In the genomic region with DNA sequence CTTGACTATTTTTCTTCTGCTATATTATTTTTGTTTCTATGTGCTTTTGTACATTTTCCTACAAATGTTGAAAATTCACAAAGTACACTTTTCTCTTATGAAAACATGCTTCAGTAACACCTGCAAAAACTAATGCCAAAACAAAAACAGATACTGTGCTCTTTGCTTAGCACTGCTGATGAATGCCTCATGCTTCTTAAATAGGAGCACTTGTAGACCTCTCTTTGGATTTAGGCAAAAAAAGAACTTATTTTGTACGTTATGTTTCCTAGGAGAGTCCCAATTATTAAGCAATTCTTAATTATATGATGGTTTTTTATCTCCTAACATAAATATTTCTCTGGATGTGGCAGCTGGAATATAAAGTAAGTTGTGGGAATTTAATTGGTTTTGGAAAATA, we compare ENCODE assay signal across 17 cellular contexts.
A peak's percentile ranks its signal among the peaks of the same experiment; 100 is the strongest.
DNase-seq lines count a peak whose midpoint lies in the region; ATAC-seq and TF ChIP-seq lines count a peak whose summit lies in the region.
"Had no signal": no experiment of that assay in that cellular context is flagged by ENCODE, and none has a peak within 500 bp of the region (broad histone marks: within the 10 kb centered on the region; RNA-seq: fewer than 3 reads in every experiment).

No MANE protein-coding gene starts in this region.

- TF ChIP-seq CTCF in PC-3 (conservative IDR thresholded peaks at IDR 0.05; ENCODE audit: low read depth, low read length) (no peak), esophagus squamous epithelium (IDR thresholded peaks at IDR 0.05) (no peak), osteoblast (IDR thresholded peaks at IDR 0.05; ENCODE audit: extremely low read depth, low read depth, low read length) (no peak), sigmoid colon (IDR thresholded peaks at IDR 0.05) (no peak)

- POLR2A ChIA-PET in PC-3 (lab: Charles Lee; ENCODE audit: unreplicated experiment), result no interaction called here

- CTCF ChIA-PET in PC-3 (lab: Charles Lee), result no interaction called here

- H3K4me2 ChIP-seq in PC-3 (ENCODE audit: low read length) (no peak overlapping the region), osteoblast (ENCODE audit: insufficient read depth, low read length) (no peak overlapping the region)

- H4K20me1 ChIP-seq in PC-3 (ENCODE audit: low read length), result no peaks in the 10 kb centered on the region
- H4K20me1 ChIP-seq in osteoblast (ENCODE audit: insufficient read depth, low read length), result no peaks in the 10 kb centered on the region

- H3K27me3 ChIP-seq in ACC112 (ENCODE audit: insufficient read depth, low read length) (no peaks in the 10 kb centered on the region), PC-3 (ENCODE audit: low read length) (no peaks in the 10 kb centered on the region), esophagus squamous epithelium (no peaks in the 10 kb centered on the region), osteoblast (ENCODE audit: insufficient read depth, low read length) (no peaks in the 10 kb centered on the region), sigmoid colon (no peaks in the 10 kb centered on the region)
- H3K27me3 ChIP-seq: Peyer's patch, SJSA1 had no signal

- H3K4me3 ChIP-seq in ACC112 (ENCODE audit: low read depth, low read length) (no peak overlapping the region), PC-3 (ENCODE audit: low read length) (no peak overlapping the region), esophagus squamous epithelium (no peak overlapping the region), osteoblast (ENCODE audit: insufficient read depth, low read length) (no peak overlapping the region), sigmoid colon (no peak overlapping the region)
- H3K4me3 ChIP-seq: Peyer's patch, SJSA1 had no signal

- BruUV-seq in PC-3 (replicated peaks; lab: Mats Ljungman, UMichigan), result no TSS peak

- H2AFZ ChIP-seq in ACC112 (ENCODE audit: low read length, unreplicated experiment) (no peak overlapping the region), PC-3 (ENCODE audit: low read length) (no peak overlapping the region), osteoblast (ENCODE audit: low read length) (no peak overlapping the region)

- H3K4me1 ChIP-seq in ACC112 (ENCODE audit: control insufficient read depth, insufficient read depth, low read length, unreplicated experiment) (peaks cover 28% of the 10 kb centered on the region), PC-3 (ENCODE audit: insufficient read depth, low read length) (peaks cover 18% of the 10 kb centered on the region), esophagus squamous epithelium (peaks cover 0 to 27% (median 4%) of the 10 kb centered on the region in 3 donors), osteoblast (ENCODE audit: insufficient read depth, low read length) (peaks cover 31% of the 10 kb centered on the region), sigmoid colon (peaks cover 0 to 9% (median 2%) of the 10 kb centered on the region in 4 donors)
- H3K4me1 ChIP-seq: Peyer's patch had no signal

- intact Hi-C loops in PC-3 (cut with micrococcal nuclease) (loop anchor here (1.0 kb wide), 1 partner anchor 8 kb away; no protein-coding TSS in a partner anchor), esophagus squamous epithelium (cut with DNase I) (no loop called here), sigmoid colon (cut with DNase I) (no loop called here)

- no peaks in the 10 kb centered on the region for H3K36me3 ChIP-seq in ACC112 (ENCODE audit: insufficient read depth, low read length)
- H3K36me3 ChIP-seq in PC-3 (ENCODE audit: low read depth, low read length), result no peaks in the 10 kb centered on the region
- H3K36me3 ChIP-seq in esophagus squamous epithelium, result no peaks in the 10 kb centered on the region
- H3K36me3 ChIP-seq in osteoblast (ENCODE audit: insufficient read depth, low read length), result no peaks in the 10 kb centered on the region
- no peaks in the 10 kb centered on the region for H3K36me3 ChIP-seq in sigmoid colon
- H3K36me3 ChIP-seq: Peyer's patch, SJSA1 had no signal

- TF ChIP-seq POLR2A in esophagus squamous epithelium (IDR thresholded peaks at IDR 0.05), result no peak
- TF ChIP-seq POLR2A in sigmoid colon (IDR thresholded peaks at IDR 0.05), result no peak

- peak; percentile 27; the same call in 1 of the 2 replicates for ATAC-seq in PC-3
- ATAC-seq: Right ventricle myocardium inferior had no signal

- H3K27ac ChIP-seq in ACC112 (ENCODE audit: low read depth, low read length) (0 out of 2 replicates have a peak overlapping the region, but pooled peaks have one; percentile 34), PC-3 (ENCODE audit: low read length) (peak overlapping the region; percentile 10), esophagus squamous epithelium (peak overlapping the region in 3 of 4 donors; percentile 27 to 78 (median 52)), osteoblast (ENCODE audit: low read depth, low read length) (peak overlapping the region; percentile 83), sigmoid colon (no peak overlapping the region)
- H3K27ac ChIP-seq: Peyer's patch, SJSA1 had no signal

- H3K9me3 ChIP-seq in PC-3 (ENCODE audit: low read length) (no peaks in the 10 kb centered on the region), esophagus squamous epithelium (no peaks in the 10 kb centered on the region), osteoblast (ENCODE audit: low read depth, low read length) (no peaks in the 10 kb centered on the region), sigmoid colon (no peaks in the 10 kb centered on the region)
- H3K9me3 ChIP-seq: Peyer's patch, SJSA1 had no signal

- no peak overlapping the region for H3K9ac ChIP-seq in PC-3 (ENCODE audit: low read length)

- 18 to 33% methylated on average over 1 of the region's 1 CpG for WGBS in esophagus squamous epithelium, 2 donors
- 66 to 69% methylated on average over 1 of the region's 1 CpG for WGBS in sigmoid colon, 2 donors

- no peak for DNase-seq in PC-3
- DNase-seq in esophagus squamous epithelium (lab: John Stamatoyannopoulos, UW), result no peak
- no peak for DNase-seq in osteoblast (ENCODE audit: insufficient read length, low spot score, missing footprints)
- no peak for DNase-seq in sigmoid colon
- DNase-seq in NOMO-1 (lab: John Stamatoyannopoulos, UW; ENCODE audit: unreplicated experiment in 2 of 2), result no peak
- no peak for DNase-seq in NCI-H510A treated with DMSO at 0.1 percent for 48 hours (lab: John Stamatoyannopoulos, UW)
- no peak for DNase-seq in NCI-H446 (lab: John Stamatoyannopoulos, UW)
- DNase-seq: DMS53, GDM1, Karpas-422, NCI-H187, NCI-H2107, NCI-H748 treated with DMSO at 0.1 percent for 48 hours, Peyer's patch had no signal

- no peaks in the 10 kb centered on the region for H3K9me2 ChIP-seq in PC-3 (replicated peaks; ENCODE audit: low read length)

- H3K79me2 ChIP-seq in ACC112 (ENCODE audit: control insufficient read depth, insufficient read depth, low read length, unreplicated experiment) (no peaks in the 10 kb centered on the region), PC-3 (ENCODE audit: low read length) (no peaks in the 10 kb centered on the region), osteoblast (ENCODE audit: insufficient read depth, low read length) (no peaks in the 10 kb centered on the region)

- no peaks in the 10 kb centered on the region for H3F3A ChIP-seq in PC-3 (ENCODE audit: low read length, unreplicated experiment)

- TF ChIP-seq EP300 in sigmoid colon (IDR thresholded peaks at IDR 0.05), result no peak

Comparison
In these comparisons a context has a peak if more than half of its experiments do, and no peak if none do; other contexts are left out.
1. H3K27ac ChIP-seq: peak in ACC112 (single experiment), PC-3 (single experiment), esophagus squamous epithelium (3 of 4) and osteoblast (single experiment); none in sigmoid colon (0 of 4).